ENCODE assay signal across 13 cellular contexts in the genomic region with DNA sequence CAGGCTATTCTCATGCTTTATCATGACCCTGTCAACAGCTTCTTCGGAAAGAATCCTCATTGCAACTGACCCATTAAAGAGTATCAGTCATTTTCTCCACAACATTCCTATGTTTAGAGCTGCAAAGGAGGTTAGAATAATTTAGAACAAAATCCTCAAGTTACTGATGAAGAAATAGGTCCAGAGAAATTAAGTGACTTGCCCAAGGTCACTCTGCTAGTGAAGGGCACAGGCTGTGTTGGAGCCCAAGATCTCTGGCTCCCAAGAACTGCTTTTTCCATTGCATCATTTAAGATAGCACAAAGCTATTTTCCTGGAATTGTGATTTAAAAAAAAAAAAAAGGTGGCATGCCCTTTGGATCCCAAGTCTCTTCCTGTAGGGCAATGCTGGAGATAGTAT. TPM values are rescaled to one million over a fixed set of nuclear protein-coding genes. Genes with fewer than 3 reads are reported as not detected.
DNase-seq lines count a peak whose midpoint lies in the region; FAIRE-seq and TF ChIP-seq lines count a peak whose summit lies in the region.
"Had no signal": no experiment of that assay in that cellular context is flagged by ENCODE, and none has a peak within 500 bp of the region (broad histone marks: within the 10 kb centered on the region; RNA-seq: fewer than 3 reads in every experiment).

No MANE protein-coding gene starts in this region.

- 81 to 90% (median 86%) methylated on average over 1 of the region's 1 CpG for WGBS in small intestine, 3 donors

- TF ChIP-seq CTCF in PC-9 (conservative IDR thresholded peaks at IDR 0.05) (no peak), fibroblast of lung (conservative IDR thresholded peaks at IDR 0.05 in 1 of 2, IDR thresholded peaks at IDR 0.05 in 1 of 2; ENCODE audit: low read depth in 1 of 2, low read length in 2 of 2) (no peak), progenitor cell of endocrine pancreas (IDR thresholded peaks at IDR 0.05; ENCODE audit: unreplicated experiment) (no peak), GM10248 (IDR thresholded peaks at IDR 0.05; ENCODE audit: control extremely low read depth, extremely low read depth, low read depth, missing control alignments) (no peak)

- H3K79me2 ChIP-seq in PC-9 (ENCODE audit: low read depth) (peaks cover 93% of the 10 kb centered on the region), fibroblast of lung (ENCODE audit: control insufficient read depth, insufficient read depth, low read length) (peaks cover 95% of the 10 kb centered on the region)

- no peaks in the 10 kb centered on the region for H3K27me3 Mint-ChIP-seq in progenitor cell of endocrine pancreas

- H2AFZ ChIP-seq in PC-9 (no peak overlapping the region), fibroblast of lung (ENCODE audit: low read length) (no peak overlapping the region)

- POLR2A ChIA-PET in PC-9 (lab: Charles Lee; ENCODE audit: unreplicated experiment): interaction anchor here (0.7 kb wide), 1 partner anchor 462 kb away, joined by 13 read pairs; no protein-coding TSS in a partner anchor
- POLR2A ChIA-PET in GM10248 (lab: Yijun Ruan, JAX): no interaction called here

- no peak overlapping the region for H3K4me3 ChIP-seq in PC-9
- peak overlapping the region in 2 of 4 experiments; percentile 3 to 69 for H3K4me3 ChIP-seq in fibroblast of lung (replicated peaks in 1 of 4; ENCODE audit: control extremely low read depth in 1 of 4, insufficient read depth in 1 of 4, low read depth in 3 of 4, low read length in 4 of 4)
- no peak overlapping the region for H3K4me3 ChIP-seq in small intestine (ENCODE audit: low read depth in 1 of 2, low read length in 2 of 2)

- no peak overlapping the region for H3K9ac ChIP-seq in fibroblast of lung (ENCODE audit: insufficient read depth, low read length)

- CTCF ChIA-PET in PC-9 (lab: Charles Lee): no interaction called here
- CTCF ChIA-PET in GM10248 (lab: Yijun Ruan, JAX): interaction anchor here (2.3 to 7.3 kb wide), 3 partner anchors 12 to 18 kb away, joined by 6 to 59 read pairs (median 13); partner anchors contain the start of gene IRS1

- H3K4me2 ChIP-seq in PC-9: peak overlapping the region; percentile 89
- H3K4me2 ChIP-seq in fibroblast of lung (ENCODE audit: extremely low read depth, insufficient read depth, low read length): peak overlapping the region; percentile 51

- H3K36me3 ChIP-seq in PC-9 (ENCODE audit: low read depth): peaks cover 48% of the 10 kb centered on the region
- peaks cover 4% of the 10 kb centered on the region for H3K36me3 ChIP-seq in fibroblast of lung (ENCODE audit: control insufficient read depth, insufficient read depth, low read length)
- H3K36me3 ChIP-seq in small intestine (ENCODE audit: control insufficient read depth in 2 of 2, insufficient read depth in 2 of 2, low read length in 2 of 2): no peaks in the 10 kb centered on the region

- peaks cover 28% of the 10 kb centered on the region for H3F3A ChIP-seq in PC-9 (ENCODE audit: insufficient read depth, low read depth)

- FAIRE-seq in small intestine (lab: Jason Lieb, UNC): no peak

- peak overlapping the region; percentile 42 for H3K4me3 Mint-ChIP-seq in progenitor cell of endocrine pancreas (ENCODE audit: low read depth)

- DNase-seq in EH (ENCODE audit: low read depth) (peak; percentile 9), PC-9 (no peak), fibroblast of lung (ENCODE audit: low read depth in 2 of 2) (no peak), progenitor cell of endocrine pancreas (ENCODE audit: low spot score, unreplicated experiment) (no peak), RPMI8226 (no peak), Kasumi-1 (lab: John Stamatoyannopoulos, UW) (no peak), small intestine (no peak), GM10248 (ENCODE audit: extremely low spot score) (no peak)
- DNase-seq: activated gamma-delta T cell; NCI-H187; occipital lobe; stimulated activated CD4-positive, alpha-beta T cell treated with anti-CD3 and anti-CD28 coated beads, Interleukin-4, amount 100 ng/mL, for 4 hours; testis had no signal

- H4K20me1 ChIP-seq in PC-9 (ENCODE audit: insufficient read depth) (0 out of 2 replicates have a peak, but pooled peaks cover 7% of the 10 kb centered on the region), fibroblast of lung (ENCODE audit: control insufficient read depth, extremely low read depth, insufficient read depth, low read length) (no peaks in the 10 kb centered on the region)

- no peak overlapping the region for H3K27ac ChIP-seq in PC-9
- H3K27ac ChIP-seq in fibroblast of lung (ENCODE audit: insufficient read depth, low read length): no peak overlapping the region
- H3K27ac ChIP-seq in small intestine (ENCODE audit: low read depth in 1 of 2, low read length in 1 of 2): no peak overlapping the region

- H3K9me3 Mint-ChIP-seq in progenitor cell of endocrine pancreas (ENCODE audit: low read depth): no peaks in the 10 kb centered on the region

- H3K27me3 ChIP-seq in PC-9 (ENCODE audit: insufficient read depth, low read depth): no peaks in the 10 kb centered on the region
- no peaks in the 10 kb centered on the region for H3K27me3 ChIP-seq in fibroblast of lung (ENCODE audit: control insufficient read depth, insufficient read depth, low read length)
- H3K27me3 ChIP-seq in small intestine (ENCODE audit: control insufficient read depth in 2 of 2, insufficient read depth in 2 of 2, low read length in 2 of 2): no peaks in the 10 kb centered on the region
- H3K27me3 ChIP-seq: testis had no signal

- H3K4me1 ChIP-seq in PC-9 (replicated peaks; ENCODE audit: insufficient read depth) (peaks cover 28% of the 10 kb centered on the region), fibroblast of lung (ENCODE audit: control insufficient read depth, extremely low read depth, insufficient read depth, low read length) (peaks cover 7% of the 10 kb centered on the region), small intestine (ENCODE audit: control insufficient read depth in 2 of 2, insufficient read depth in 1 of 2, low read depth in 1 of 2, low read length in 1 of 2) (peaks cover 2 to 5% of the 10 kb centered on the region in 2 donors)
- H3K4me1 ChIP-seq: testis had no signal

- intact Hi-C loops in PC-9 (cut with micrococcal nuclease; ENCODE audit: unreplicated experiment): loop anchor here (2.0 to 10.0 kb wide), 5 partner anchors 33 to 575 kb away; no protein-coding TSS in a partner anchor

- no peaks in the 10 kb centered on the region for H3K9me3 ChIP-seq in PC-9 (ENCODE audit: insufficient read depth, low read depth)
- H3K9me3 ChIP-seq in fibroblast of lung (ENCODE audit: control insufficient read depth, insufficient read depth, low read depth, low read length): no peaks in the 10 kb centered on the region
- H3K9me3 ChIP-seq in small intestine (ENCODE audit: control insufficient read depth, low read depth): no peaks in the 10 kb centered on the region
- H3K9me3 ChIP-seq: testis had no signal

- peaks cover 26% of the 10 kb centered on the region for H3K4me1 Mint-ChIP-seq in progenitor cell of endocrine pancreas (ENCODE audit: low read depth)

- BruUV-seq in PC-9 (replicated peaks; lab: Mats Ljungman, UMichigan): no TSS peak

- no peaks in the 10 kb centered on the region for H3K9me2 ChIP-seq in PC-9 (ENCODE audit: insufficient read depth)

- peaks cover 14% of the 10 kb centered on the region for H3K36me3 Mint-ChIP-seq in progenitor cell of endocrine pancreas (ENCODE audit: insufficient read depth)

- no peak overlapping the region for H3K27ac Mint-ChIP-seq in progenitor cell of endocrine pancreas

RNA-seq across cellular contexts. Expression of gene IRS1, which starts 9.6 kb away (rescaled TPM):
- 26.2 and 28.6 TPM in 2 replicates for total RNA-seq in PC-9 (2021)
- total RNA-seq in fibroblast of lung: 18.7 and 29.1 TPM in 2 replicates
- 14.3 and 24.0 TPM in 2 replicates for polyA plus RNA-seq in fibroblast of lung
- polyA plus RNA-seq in fibroblast of lung (2012): 21.3 and 33.3 TPM in 2 replicates
- 40.7 and 72.5 TPM in 2 replicates for polyA minus RNA-seq in fibroblast of lung (ENCODE audit: low replicate concordance)
- total RNA-seq in progenitor cell of endocrine pancreas: 17.1 and 20.5 TPM in 2 replicates
- 1 to 10 TPM; 1.6 to 5.6 (median 4.7) TPM for polyA plus RNA-seq in small intestine

RNA-seq across cellular contexts. Expression of gene RHBDD1, which starts 45.8 kb away (rescaled TPM):
- total RNA-seq in PC-9 (2021) (22.3 and 23.2 TPM in 2 replicates), fibroblast of lung (39.8 and 85.4 TPM in 2 replicates), progenitor cell of endocrine pancreas (31.0 and 32.7 TPM in 2 replicates)
- polyA plus RNA-seq in fibroblast of lung (28.4 and 31.5 TPM in 2 replicates), small intestine (10 to 100 TPM in 1 of 3 donors, 1 to 10 TPM in 2; 3.1 to 12.6 (median 4.9) TPM)
- 16.6 and 18.1 TPM in 2 replicates for polyA plus RNA-seq in fibroblast of lung (2012)
- 36.1 and 53.4 TPM in 2 replicates for polyA minus RNA-seq in fibroblast of lung (ENCODE audit: low replicate concordance)
